In genomic region chr16:6846452-6846851, GRCh38 we compare ENCODE assay signal across 22 cellular contexts.
DNase-seq lines count a peak whose midpoint lies in the region; ATAC-seq and TF ChIP-seq lines count a peak whose summit lies in the region.
"Had no signal": no experiment of that assay in that cellular context is flagged by ENCODE, and none has a peak within 500 bp of the region (broad histone marks: within the 10 kb centered on the region; RNA-seq: fewer than 3 reads in every experiment).

No MANE protein-coding gene starts in this region.

- H3K27ac ChIP-seq in colonic mucosa = no peak overlapping the region
- H3K27ac ChIP-seq: A549; BLaER1 treated with 17β-estradiol and CSF1 and Interleukin-3, amounts not matched to agents 10 nM and 100 nM; GM23248 had no signal

- DNase-seq in HT-29 (ENCODE audit: low spot score) = peak; percentile 1
- DNase-seq in colonic mucosa = peak; percentile 42
- DNase-seq in mucosa of descending colon = peak in 1 of 3 donors; percentile 29
- DNase-seq in putamen (ENCODE audit: low spot score) = no peak
- no peak for DNase-seq in activated CD8-positive, alpha-beta memory T cell treated with anti-CD3 and anti-CD28 coated beads for 24 hours
- DNase-seq in superior temporal gyrus (ENCODE audit: extremely low spot score) = no peak
- DNase-seq: 8988T; ACHN; AML-193; BE2C; CD4-positive, alpha-beta T cell; CD8-positive, alpha-beta memory T cell; DMS 273 treated with DMSO at 0.1 percent for 48 hours; DMS79; EL; GDM1; GM23248; H7; HCEC 1CT had no signal

- ATAC-seq in mucosa of descending colon = peak; percentile 32
- ATAC-seq: A549, GM12878 had no signal

- intact Hi-C loops in colonic mucosa (cut with DNase I) = no loop called here
- intact Hi-C loops in mucosa of descending colon (cut with DNase I, micrococcal nuclease) = no loop called here

- TF ChIP-seq CTCF in colonic mucosa (IDR thresholded peaks at IDR 0.05) (no peak), mucosa of descending colon (IDR thresholded peaks at IDR 0.05) (no peak)

- H3K4me1 ChIP-seq in colonic mucosa = no peaks in the 10 kb centered on the region
- H3K4me1 ChIP-seq in mucosa of descending colon (ENCODE audit: low read depth) = no peaks in the 10 kb centered on the region
- H3K4me1 ChIP-seq: A549; BE2C; BLaER1 treated with 17β-estradiol and CSF1 and Interleukin-3, amounts not matched to agents 10 nM and 100 nM had no signal

- H3K4me3 ChIP-seq in colonic mucosa = no peak overlapping the region
- H3K4me3 ChIP-seq in mucosa of descending colon = no peak overlapping the region
- H3K4me3 ChIP-seq: A549; BLaER1 treated with 17β-estradiol and CSF1 and Interleukin-3, amounts not matched to agents 10 nM and 100 nM; GM12878; GM23248 had no signal

- H3K36me3 ChIP-seq in colonic mucosa = no peaks in the 10 kb centered on the region
- no peaks in the 10 kb centered on the region for H3K36me3 ChIP-seq in mucosa of descending colon (ENCODE audit: low read depth)
- H3K36me3 ChIP-seq: BE2C; BLaER1 treated with 17β-estradiol and CSF1 and Interleukin-3, amounts not matched to agents 10 nM and 100 nM had no signal

- no peaks in the 10 kb centered on the region for H3K27me3 ChIP-seq in colonic mucosa
- H3K27me3 ChIP-seq: BE2C; BLaER1 treated with 17β-estradiol and CSF1 and Interleukin-3, amounts not matched to agents 10 nM and 100 nM had no signal

- H3K9me3 ChIP-seq in colonic mucosa = no peaks in the 10 kb centered on the region
- no peaks in the 10 kb centered on the region for H3K9me3 ChIP-seq in mucosa of descending colon
- H3K9me3 ChIP-seq: A549, BE2C had no signal

- H3K9ac ChIP-seq in colonic mucosa (ENCODE audit: low read depth in 2 of 2, low read length in 2 of 2) = no peak overlapping the region
- H3K9ac ChIP-seq: BLaER1 treated with 17β-estradiol and CSF1 and Interleukin-3, amounts not matched to agents 10 nM and 100 nM; GM23248 had no signal

Comparison
In these comparisons a context has a peak if more than half of its experiments do, and no peak if none do; other contexts are left out.
1. DNase-seq: peak in HT-29 (single experiment) and colonic mucosa (single experiment); none in putamen (single experiment), activated CD8-positive, alpha-beta memory T cell treated with anti-CD3 and anti-CD28 coated beads for 24 hours (single experiment) and superior temporal gyrus (single experiment).